In the genomic region with DNA sequence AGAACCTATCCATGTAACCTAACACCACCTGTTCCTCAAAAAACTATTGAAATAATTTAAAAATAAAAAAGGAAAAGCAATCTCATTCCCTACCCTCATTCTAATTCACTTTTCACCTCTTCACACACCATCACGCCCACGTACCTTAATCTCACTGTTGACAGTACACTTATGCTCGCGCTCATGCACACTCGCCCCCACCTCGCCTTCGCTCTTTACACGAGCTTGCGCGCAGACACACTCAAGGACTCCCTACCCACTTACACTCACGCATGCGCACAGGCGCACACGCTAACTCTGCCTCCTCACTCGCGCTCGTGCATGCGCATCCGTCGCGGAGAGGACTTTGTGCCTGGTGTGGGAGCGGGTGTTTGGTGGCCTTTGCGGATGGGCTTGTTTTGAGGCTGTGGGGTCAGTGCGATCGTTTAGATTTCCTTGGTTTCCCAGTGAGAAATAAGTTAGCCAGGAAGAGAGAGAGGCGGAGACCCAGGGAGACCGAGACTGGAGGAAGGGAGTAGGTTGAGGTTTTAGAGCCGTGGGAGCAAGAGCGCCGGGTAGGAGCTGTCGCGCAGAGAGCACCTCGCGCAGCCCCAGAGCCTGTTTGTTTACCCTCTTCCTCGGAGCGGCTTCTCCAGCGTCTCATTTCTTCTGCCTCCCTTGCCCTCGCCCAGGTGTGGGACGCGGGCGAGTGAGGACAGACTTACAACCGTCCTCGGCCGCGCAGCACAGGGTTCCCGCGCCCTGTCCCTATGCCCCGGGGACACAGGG, we compare ENCODE assay signal across 8 cellular contexts. TPM values are rescaled to one million over a fixed set of nuclear protein-coding genes. Genes with fewer than 3 reads are reported as not detected.
DNase-seq lines count a peak whose midpoint lies in the region; ATAC-seq lines count a peak whose summit lies in the region.

No MANE protein-coding gene starts in this region.

- H3K56ac ChIP-seq in mesendoderm (ENCODE audit: low read length): peak overlapping the region; percentile 17

- WGBS in mesendoderm (ENCODE audit: extremely low coverage, insufficient coverage, low lambda C conversion rate): 100% methylated on average over 1 of the region's 48 CpGs

- peaks cover 46% of the 10 kb centered on the region for H3K27me3 ChIP-seq in effector memory CD4-positive, alpha-beta T cell (replicated peaks; ENCODE audit: control insufficient read depth, insufficient read depth, low read length, poor library complexity, severe bottlenecking)
- peaks cover 51% of the 10 kb centered on the region for H3K27me3 ChIP-seq in mesendoderm (ENCODE audit: insufficient read depth, low read length, poor library complexity)

- no peak overlapping the region for H2AK5ac ChIP-seq in mesendoderm (ENCODE audit: low read length)

- H3K9ac ChIP-seq in mesendoderm (ENCODE audit: low read length): peak overlapping the region; percentile 18

- no peak overlapping the region for H4K8ac ChIP-seq in mesendoderm (ENCODE audit: low read depth, low read length)

- H3K23ac ChIP-seq in mesendoderm (ENCODE audit: low read length): no peak overlapping the region

- H4K5ac ChIP-seq in mesendoderm (ENCODE audit: low read length): no peak overlapping the region

- no peak overlapping the region for H3K18ac ChIP-seq in mesendoderm (ENCODE audit: low read length)

- H3K4me2 ChIP-seq in mesendoderm (ENCODE audit: low read length): peak overlapping the region; percentile 83

- DNase-seq in NCI-H1694 treated with DMSO at 0.1 percent for 48 hours (lab: John Stamatoyannopoulos, UW) (peak; percentile 21), NCI-H1694 (lab: John Stamatoyannopoulos, UW) (no peak), NCI-H510A (lab: John Stamatoyannopoulos, UW) (peak; percentile 41), mesendoderm (no peak)
- DNase-seq in activated CD8-positive, alpha-beta memory T cell treated with anti-CD3 and anti-CD28 coated beads for 1 hour (ENCODE audit: extremely low read depth in 1 of 2, low read depth in 1 of 2): peak; percentile 65 to 69
- DNase-seq in effector memory CD4-positive, alpha-beta T cell: peak; percentile 47 to 67 (median 60)
- peak; percentile 71 for DNase-seq in stimulated activated CD8-positive, alpha-beta memory T cell treated with anti-CD3 and anti-CD28 coated beads, Interleukin-12 subunit alpha, Interleukin-12 subunit beta, amount 100 ng/mL, for 4 hours (ENCODE audit: low read depth)

- peak; percentile 71 for ATAC-seq in HG03066 (IDR thresholded peaks at IDR 0.05; ENCODE audit: low read depth, unreplicated experiment)

- H3K4me3 ChIP-seq in effector memory CD4-positive, alpha-beta T cell (ENCODE audit: insufficient read depth, low read depth, low read length, poor library complexity, severe bottlenecking): peak overlapping the region; percentile 50
- H3K4me3 ChIP-seq in mesendoderm (ENCODE audit: low read length): peak overlapping the region; percentile 25

- H2BK15ac ChIP-seq in mesendoderm (replicated peaks; ENCODE audit: low read depth): no peak overlapping the region

- no peaks in the 10 kb centered on the region for H3K36me3 ChIP-seq in effector memory CD4-positive, alpha-beta T cell (ENCODE audit: control insufficient read depth, insufficient read depth, low read length)
- no peaks in the 10 kb centered on the region for H3K36me3 ChIP-seq in mesendoderm (ENCODE audit: control insufficient read depth, insufficient read depth, low read length)

- H3K4ac ChIP-seq in mesendoderm (ENCODE audit: low read depth, low read length): no peak overlapping the region

- no peaks in the 10 kb centered on the region for H3K9me3 ChIP-seq in effector memory CD4-positive, alpha-beta T cell (ENCODE audit: control insufficient read depth, low read length)

- H2BK120ac ChIP-seq in mesendoderm (ENCODE audit: low read depth, low read length): no peak overlapping the region

- H2BK5ac ChIP-seq in mesendoderm (ENCODE audit: low read length): no peak overlapping the region

- no peaks in the 10 kb centered on the region for H3K79me2 ChIP-seq in mesendoderm (ENCODE audit: control insufficient read depth, insufficient read depth, low read length)

- no peaks in the 10 kb centered on the region for H3K79me1 ChIP-seq in mesendoderm (ENCODE audit: low read length)

- H3K4me1 ChIP-seq in effector memory CD4-positive, alpha-beta T cell (ENCODE audit: control insufficient read depth, insufficient read depth, low read length, poor library complexity, severe bottlenecking): peaks cover 10% of the 10 kb centered on the region
- peaks cover 7% of the 10 kb centered on the region for H3K4me1 ChIP-seq in mesendoderm (ENCODE audit: control insufficient read depth, low read depth, low read length)

- H3K27ac ChIP-seq in effector memory CD4-positive, alpha-beta T cell (ENCODE audit: insufficient read depth, low read length, poor library complexity, severe bottlenecking): no peak overlapping the region
- no peak overlapping the region for H3K27ac ChIP-seq in mesendoderm (ENCODE audit: low read depth, low read length)

RNA-seq across cellular contexts. Expression of a gene that starts 8.1 kb away (rescaled TPM):
- not detected for polyA plus RNA-seq in mesendoderm (2013, experiment 1 of 2)
- polyA plus RNA-seq in mesendoderm (2013, experiment 2 of 2): 0.04 TPM

RNA-seq across cellular contexts. Expression of a gene that starts 27.4 kb away (rescaled TPM):
- 6.8 TPM for polyA plus RNA-seq in mesendoderm (2013, experiment 1 of 2)
- polyA plus RNA-seq in mesendoderm (2013, experiment 2 of 2): 7.5 TPM

Comparison
In these comparisons a context has a peak if more than half of its experiments do, and no peak if none do; other contexts are left out.
1. DNase-seq: peak in NCI-H1694 treated with DMSO at 0.1 percent for 48 hours (single experiment), NCI-H510A (single experiment), activated CD8-positive, alpha-beta memory T cell treated with anti-CD3 and anti-CD28 coated beads for 1 hour (2 of 2), effector memory CD4-positive, alpha-beta T cell (3 of 3) and stimulated activated CD8-positive, alpha-beta memory T cell treated with anti-CD3 and anti-CD28 coated beads, Interleukin-12 subunit alpha, Interleukin-12 subunit beta, amount 100 ng/mL, for 4 hours (single experiment); none in NCI-H1694 (single experiment) and mesendoderm (single experiment).